ENCODE assay signal across 1 cellular context in genomic region chr9:137828527-137829259, GRCh38.
A peak's percentile ranks its signal among the peaks of the same experiment; 100 is the strongest.
TF ChIP-seq lines count a peak whose summit lies in the region.

No MANE protein-coding gene starts in this region.

TF ChIP-seq in K562, 482 proteins besides CTCF, POLR2A, EP300 and RAD21:
- TF ChIP-seq ZNF592 (IDR thresholded peaks at IDR 0.05) (no peak), SETDB1 (IDR thresholded peaks at IDR 0.05; ENCODE audit: low read length) (no peak), ZC3H4 (CRISPR knock-in tag; IDR thresholded peaks at IDR 0.05; ENCODE audit: borderline replicate concordance) (no peak), GTF2A2 (tag; IDR thresholded peaks at IDR 0.05) (no peak), MIER1 (IDR thresholded peaks at IDR 0.05; ENCODE audit: low read depth) (peak; percentile 79; the same call in 1 of the 2 replicates), POLR2G (IDR thresholded peaks at IDR 0.05; ENCODE audit: low read depth, low read length) (0 out of 2 replicates have a peak, but pooled peaks have one; percentile 19), NFIX (CRISPR knock-in tag; IDR thresholded peaks at IDR 0.05; ENCODE audit: low read depth) (no peak), TCFL5 (CRISPR knock-in tag; conservative IDR thresholded peaks at IDR 0.05) (no peak), EHMT2 (IDR thresholded peaks at IDR 0.05) (peak; percentile 86), ZNF717 (CRISPR knock-in tag; IDR thresholded peaks at IDR 0.05) (no peak), REST (CRISPR knock-in tag; IDR thresholded peaks at IDR 0.05; ENCODE audit: low read depth) (peak; percentile 85)
